ENCODE assay signal across 8 cellular contexts in genomic region chr10:37976880-37977203, GRCh38. TPM values are rescaled to one million over a fixed set of nuclear protein-coding genes. Genes with fewer than 3 reads are reported as not detected.
DNase-seq lines count a peak whose midpoint lies in the region; ATAC-seq and TF ChIP-seq lines count a peak whose summit lies in the region.

No MANE protein-coding gene starts in this region.

- WGBS in smooth muscle cell (ENCODE audit: low lambda C conversion rate) = 57% methylated on average over 9 of the region's 9 CpGs

- no peaks in the 10 kb centered on the region; the same call in 1 of the 2 replicates for H3K4me1 ChIP-seq in SJCRH30
- H3K4me1 ChIP-seq in smooth muscle cell (ENCODE audit: low read depth) = peaks cover 4% of the 10 kb centered on the region

- H3K36me3 ChIP-seq in SJCRH30 (no peaks in the 10 kb centered on the region), smooth muscle cell (ENCODE audit: low read depth) (no peaks in the 10 kb centered on the region)

- TF ChIP-seq CTCF in fibroblast of pulmonary artery (IDR thresholded peaks at IDR 0.05; ENCODE audit: low read length, missing control alignments) (no peak), smooth muscle cell (IDR thresholded peaks at IDR 0.05; ENCODE audit: borderline replicate concordance, insufficient read depth, poor library complexity, severe bottlenecking) (no peak)

- H3K9ac ChIP-seq in smooth muscle cell (ENCODE audit: low read depth) = no peak overlapping the region

- DNase-seq in SJCRH30 = no peak
- DNase-seq in fibroblast of pulmonary artery (ENCODE audit: low read depth) = no peak
- DNase-seq in smooth muscle cell (lab: John Stamatoyannopoulos, UW; ENCODE audit: unreplicated experiment) = no peak
- DNase-seq in DMS79 (lab: John Stamatoyannopoulos, UW) = no peak
- no peak for DNase-seq in hepatic stellate cell (ENCODE audit: low spot score)
- DNase-seq in NCI-H1436 (lab: John Stamatoyannopoulos, UW) = no peak
- no peak for DNase-seq in posterior vena cava (ENCODE audit: low spot score)

- no peaks in the 10 kb centered on the region for H3F3A ChIP-seq in smooth muscle cell (ENCODE audit: low read depth)

- H3K9me3 ChIP-seq in SJCRH30 (replicated peaks) = no peaks in the 10 kb centered on the region
- no peaks in the 10 kb centered on the region for H3K9me3 ChIP-seq in smooth muscle cell (replicated peaks; ENCODE audit: low read depth)

- intact Hi-C loops in posterior vena cava (cut with DNase I) = no loop called here

- H3K4me2 ChIP-seq in smooth muscle cell = peak overlapping the region; percentile 84

- H3K4me3 ChIP-seq in SJCRH30 (peak overlapping the region; percentile 76), fibroblast of pulmonary artery (replicated peaks; ENCODE audit: low read depth, low read length) (peak overlapping the region; percentile 82), smooth muscle cell (peak overlapping the region; percentile 80)

- H3K27me3 ChIP-seq in SJCRH30 (no peaks in the 10 kb centered on the region), smooth muscle cell (ENCODE audit: low read depth) (no peaks in the 10 kb centered on the region)

- H3K27ac ChIP-seq in SJCRH30 = no peak overlapping the region
- H3K27ac ChIP-seq in smooth muscle cell (ENCODE audit: low read depth) = no peak overlapping the region

- peak; percentile 1 for ATAC-seq in GM21423 (IDR thresholded peaks at IDR 0.05; ENCODE audit: unreplicated experiment)

- H2AFZ ChIP-seq in smooth muscle cell (ENCODE audit: low read depth) = peak overlapping the region; percentile 99

- no peaks in the 10 kb centered on the region for H3K79me2 ChIP-seq in smooth muscle cell (ENCODE audit: low read depth)

- H4K20me1 ChIP-seq in smooth muscle cell (ENCODE audit: low read depth) = no peaks in the 10 kb centered on the region

RNA-seq across cellular contexts. Expression of gene ZNF25, which starts 0.4 kb away (rescaled TPM):
- total RNA-seq in SJCRH30 (2014; rRNA removed; shearing (Covaris generic)) = 2.9 and 3.7 TPM in 2 replicates
- 6.9 and 12.6 TPM in 2 replicates for total RNA-seq in smooth muscle cell
- 3.6 and 3.8 TPM in 2 replicates for polyA plus RNA-seq in smooth muscle cell
- 10 to 100 TPM; 20.5 to 26.1 TPM for total RNA-seq in posterior vena cava

RNA-seq across cellular contexts. Expression of gene ZNF33A, which starts 33.6 kb away (rescaled TPM):
- 13.6 TPM in 2 replicates for total RNA-seq in SJCRH30 (2014; rRNA removed; shearing (Covaris generic))
- 8.5 and 9.2 TPM in 2 replicates for total RNA-seq in smooth muscle cell
- polyA plus RNA-seq in smooth muscle cell = 1.4 and 3.6 TPM in 2 replicates
- 10 to 100 TPM; 18.5 to 21.9 TPM for total RNA-seq in posterior vena cava
